ENCODE assay signal across 1 cellular context in the genomic region with DNA sequence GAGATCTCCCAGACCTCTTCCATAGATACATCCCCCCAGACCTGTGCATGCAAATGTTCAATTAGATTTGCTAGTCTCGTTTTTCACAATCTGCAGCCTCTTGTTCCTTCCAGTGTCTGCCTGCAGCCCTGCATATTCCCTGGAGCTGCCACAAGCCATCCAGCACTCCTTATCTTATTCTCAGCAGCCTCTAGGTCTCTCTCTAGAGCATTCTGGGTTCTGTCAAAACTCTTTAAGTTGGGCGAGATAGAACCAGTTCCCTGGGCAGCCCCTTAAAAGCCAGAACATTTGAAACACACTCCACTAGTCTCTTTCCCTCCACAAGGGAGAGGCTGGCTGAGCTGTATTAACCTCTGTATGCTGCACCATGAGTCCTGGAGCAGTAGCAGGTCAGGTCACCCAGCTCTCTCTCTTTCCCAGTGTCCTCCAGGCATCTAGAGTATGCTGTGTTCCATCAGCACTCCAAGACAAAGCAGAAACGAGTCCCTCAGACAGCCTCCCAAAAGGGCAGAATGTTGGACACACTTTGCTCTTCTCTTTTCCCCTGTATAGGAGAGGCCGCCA.
TF ChIP-seq lines count a peak whose summit lies in the region.

No MANE protein-coding gene starts in this region.

TF ChIP-seq in K562, 482 proteins besides CTCF, POLR2A, EP300 and RAD21:
- TF ChIP-seq BCOR (IDR thresholded peaks at IDR 0.05), result no peak
- TF ChIP-seq, protein P1, sequence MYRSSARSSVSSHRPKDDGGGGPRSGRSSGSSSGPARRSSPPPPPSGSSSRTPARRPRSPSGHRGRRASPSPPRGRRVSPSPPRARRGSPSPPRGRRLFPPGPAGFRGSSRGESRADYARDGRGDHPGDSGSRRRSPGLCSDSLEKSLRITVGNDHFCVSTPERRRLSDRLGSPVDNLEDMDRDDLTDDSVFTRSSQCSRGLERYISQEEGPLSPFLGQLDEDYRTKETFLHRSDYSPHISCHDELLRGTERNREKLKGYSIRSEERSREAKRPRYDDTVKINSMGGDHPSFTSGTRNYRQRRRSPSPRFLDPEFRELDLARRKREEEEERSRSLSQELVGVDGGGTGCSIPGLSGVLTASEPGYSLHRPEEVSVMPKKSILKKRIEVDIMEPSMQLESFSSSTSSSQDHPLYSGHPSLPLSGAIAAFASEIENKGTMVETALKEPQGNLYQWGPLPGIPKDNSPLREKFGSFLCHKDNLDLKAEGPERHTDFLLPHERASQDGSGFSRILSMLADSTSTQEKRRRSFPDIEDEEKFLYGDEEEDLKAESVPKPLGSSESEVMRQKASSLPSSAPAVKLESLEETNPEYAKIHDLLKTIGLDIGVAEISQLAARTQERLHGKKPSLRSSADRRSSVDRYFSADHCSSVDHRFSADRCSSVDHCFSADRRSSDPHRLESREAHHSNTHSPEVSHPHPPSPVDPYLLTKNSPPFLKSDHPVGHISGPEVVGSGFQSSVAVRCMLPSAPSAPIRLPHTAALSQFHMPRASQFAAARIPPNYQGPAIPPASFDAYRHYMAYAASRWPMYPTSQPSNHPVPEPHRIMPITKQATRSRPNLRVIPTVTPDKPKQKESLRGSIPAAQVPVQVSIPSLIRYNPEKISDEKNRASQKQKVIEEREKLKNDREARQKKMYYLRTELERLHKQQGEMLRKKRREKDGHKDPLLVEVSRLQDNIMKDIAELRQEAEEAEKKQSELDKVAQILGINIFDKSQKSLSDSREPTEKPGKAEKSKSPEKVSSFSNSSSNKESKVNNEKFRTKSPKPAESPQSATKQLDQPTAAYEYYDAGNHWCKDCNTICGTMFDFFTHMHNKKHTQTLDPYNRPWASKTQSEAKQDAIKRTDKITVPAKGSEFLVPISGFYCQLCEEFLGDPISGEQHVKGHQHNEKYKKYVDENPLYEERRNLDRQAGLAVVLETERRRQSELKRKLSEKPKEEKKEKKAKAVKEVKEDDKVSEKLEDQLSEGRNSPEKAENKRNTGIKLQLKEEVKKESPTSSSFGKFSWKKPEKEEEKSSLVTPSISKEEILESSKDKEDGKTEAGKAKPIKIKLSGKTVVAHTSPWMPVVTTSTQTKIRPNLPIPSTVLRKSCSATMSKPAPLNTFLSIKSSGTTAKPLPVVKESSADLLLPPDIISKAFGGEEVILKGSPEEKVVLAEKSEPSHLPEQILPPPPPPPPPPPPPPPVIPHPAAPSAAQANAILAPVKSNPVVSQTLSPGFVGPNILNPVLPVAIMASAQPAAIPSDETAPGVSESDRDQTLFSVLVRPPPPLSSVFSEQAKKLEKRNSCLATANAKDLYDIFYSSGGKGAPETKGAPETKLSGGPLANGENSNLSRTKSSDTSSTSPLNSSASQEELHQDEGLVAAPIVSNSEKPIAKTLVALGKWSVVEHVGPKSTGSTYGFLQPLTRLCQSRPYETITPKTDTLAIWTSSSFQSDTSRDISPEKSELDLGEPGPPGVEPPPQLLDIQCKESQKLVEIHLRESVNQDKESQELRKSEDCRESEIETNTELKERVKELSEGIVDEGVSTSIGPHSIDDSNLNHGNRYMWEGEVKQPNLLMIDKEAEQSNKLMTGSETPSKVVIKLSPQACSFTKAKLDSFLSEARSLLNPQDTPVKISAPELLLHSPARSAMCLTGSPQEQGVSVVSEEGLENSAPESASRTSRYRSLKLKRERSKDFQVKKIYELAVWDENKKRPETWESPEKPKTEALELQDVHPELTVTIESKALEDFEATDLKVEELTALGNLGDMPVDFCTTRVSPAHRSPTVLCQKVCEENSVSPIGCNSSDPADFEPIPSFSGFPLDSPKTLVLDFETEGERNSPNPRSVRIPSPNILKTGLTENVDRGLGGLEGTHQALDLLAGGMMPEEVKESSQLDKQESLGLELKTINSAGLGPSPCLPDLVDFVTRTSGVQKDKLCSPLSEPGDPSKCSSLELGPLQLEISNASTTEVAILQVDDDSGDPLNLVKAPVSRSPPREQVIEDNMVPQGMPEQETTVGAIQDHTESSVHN (IDR thresholded peaks at IDR 0.05; ENCODE audit: borderline replicate concordance in 1 of 2, low read depth in 1 of 2), result no peak
- no peak for TF ChIP-seq ZNF766 (CRISPR knock-in tag; conservative IDR thresholded peaks at IDR 0.05)
- TF ChIP-seq SMC3 (conservative IDR thresholded peaks at IDR 0.05; ENCODE audit: insufficient read depth, low read depth, low read length), result no peak
- no peak for TF ChIP-seq DDX20 (tag; IDR thresholded peaks at IDR 0.05; ENCODE audit: low read depth)
- no peak for TF ChIP-seq SLC30A9 (CRISPR knock-in tag; IDR thresholded peaks at IDR 0.05)
- TF ChIP-seq, protein P2, sequence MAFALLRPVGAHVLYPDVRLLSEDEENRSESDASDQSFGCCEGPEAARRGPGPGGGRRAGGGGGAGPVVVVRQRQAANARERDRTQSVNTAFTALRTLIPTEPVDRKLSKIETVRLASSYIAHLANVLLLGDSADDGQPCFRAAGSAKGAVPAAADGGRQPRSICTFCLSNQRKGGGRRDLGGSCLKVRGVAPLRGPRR (CRISPR knock-in tag; IDR thresholded peaks at IDR 0.05), result no peak
- no peak for TF ChIP-seq PML (IDR thresholded peaks at IDR 0.05; ENCODE audit: low read length)
- no peak for TF ChIP-seq KDM5B (IDR thresholded peaks at IDR 0.05; ENCODE audit: insufficient replicate concordance, low read depth, low read length)
- TF ChIP-seq, protein P3, sequence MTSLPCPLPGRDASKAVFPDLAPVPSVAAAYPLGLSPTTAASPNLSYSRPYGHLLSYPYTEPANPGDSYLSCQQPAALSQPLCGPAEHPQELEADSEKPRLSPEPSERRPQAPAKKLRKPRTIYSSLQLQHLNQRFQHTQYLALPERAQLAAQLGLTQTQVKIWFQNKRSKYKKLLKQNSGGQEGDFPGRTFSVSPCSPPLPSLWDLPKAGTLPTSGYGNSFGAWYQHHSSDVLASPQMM (CRISPR knock-in tag; IDR thresholded peaks at IDR 0.05), result no peak
- no peak for TF ChIP-seq BRF1 (IDR thresholded peaks at IDR 0.05; ENCODE audit: borderline replicate concordance, extremely low read depth, insufficient read length)
- no peak for TF ChIP-seq PHB (CRISPR knock-in tag; IDR thresholded peaks at IDR 0.05)
- TF ChIP-seq, protein P4, sequence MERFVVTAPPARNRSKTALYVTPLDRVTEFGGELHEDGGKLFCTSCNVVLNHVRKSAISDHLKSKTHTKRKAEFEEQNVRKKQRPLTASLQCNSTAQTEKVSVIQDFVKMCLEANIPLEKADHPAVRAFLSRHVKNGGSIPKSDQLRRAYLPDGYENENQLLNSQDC (CRISPR knock-in tag; IDR thresholded peaks at IDR 0.05), result no peak
- TF ChIP-seq, protein P5, sequence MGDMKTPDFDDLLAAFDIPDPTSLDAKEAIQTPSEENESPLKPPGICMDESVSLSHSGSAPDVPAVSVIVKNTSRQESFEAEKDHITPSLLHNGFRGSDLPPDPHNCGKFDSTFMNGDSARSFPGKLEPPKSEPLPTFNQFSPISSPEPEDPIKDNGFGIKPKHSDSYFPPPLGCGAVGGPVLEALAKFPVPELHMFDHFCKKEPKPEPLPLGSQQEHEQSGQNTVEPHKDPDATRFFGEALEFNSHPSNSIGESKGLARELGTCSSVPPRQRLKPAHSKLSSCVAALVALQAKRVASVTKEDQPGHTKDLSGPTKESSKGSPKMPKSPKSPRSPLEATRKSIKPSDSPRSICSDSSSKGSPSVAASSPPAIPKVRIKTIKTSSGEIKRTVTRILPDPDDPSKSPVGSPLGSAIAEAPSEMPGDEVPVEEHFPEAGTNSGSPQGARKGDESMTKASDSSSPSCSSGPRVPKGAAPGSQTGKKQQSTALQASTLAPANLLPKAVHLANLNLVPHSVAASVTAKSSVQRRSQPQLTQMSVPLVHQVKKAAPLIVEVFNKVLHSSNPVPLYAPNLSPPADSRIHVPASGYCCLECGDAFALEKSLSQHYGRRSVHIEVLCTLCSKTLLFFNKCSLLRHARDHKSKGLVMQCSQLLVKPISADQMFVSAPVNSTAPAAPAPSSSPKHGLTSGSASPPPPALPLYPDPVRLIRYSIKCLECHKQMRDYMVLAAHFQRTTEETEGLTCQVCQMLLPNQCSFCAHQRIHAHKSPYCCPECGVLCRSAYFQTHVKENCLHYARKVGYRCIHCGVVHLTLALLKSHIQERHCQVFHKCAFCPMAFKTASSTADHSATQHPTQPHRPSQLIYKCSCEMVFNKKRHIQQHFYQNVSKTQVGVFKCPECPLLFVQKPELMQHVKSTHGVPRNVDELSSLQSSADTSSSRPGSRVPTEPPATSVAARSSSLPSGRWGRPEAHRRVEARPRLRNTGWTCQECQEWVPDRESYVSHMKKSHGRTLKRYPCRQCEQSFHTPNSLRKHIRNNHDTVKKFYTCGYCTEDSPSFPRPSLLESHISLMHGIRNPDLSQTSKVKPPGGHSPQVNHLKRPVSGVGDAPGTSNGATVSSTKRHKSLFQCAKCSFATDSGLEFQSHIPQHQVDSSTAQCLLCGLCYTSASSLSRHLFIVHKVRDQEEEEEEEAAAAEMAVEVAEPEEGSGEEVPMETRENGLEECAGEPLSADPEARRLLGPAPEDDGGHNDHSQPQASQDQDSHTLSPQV (IDR thresholded peaks at IDR 0.05), result no peak
- no peak for TF ChIP-seq TCFL5 (CRISPR knock-in tag; conservative IDR thresholded peaks at IDR 0.05)
